ENCODE assay signal across 19 cellular contexts in the genomic region with DNA sequence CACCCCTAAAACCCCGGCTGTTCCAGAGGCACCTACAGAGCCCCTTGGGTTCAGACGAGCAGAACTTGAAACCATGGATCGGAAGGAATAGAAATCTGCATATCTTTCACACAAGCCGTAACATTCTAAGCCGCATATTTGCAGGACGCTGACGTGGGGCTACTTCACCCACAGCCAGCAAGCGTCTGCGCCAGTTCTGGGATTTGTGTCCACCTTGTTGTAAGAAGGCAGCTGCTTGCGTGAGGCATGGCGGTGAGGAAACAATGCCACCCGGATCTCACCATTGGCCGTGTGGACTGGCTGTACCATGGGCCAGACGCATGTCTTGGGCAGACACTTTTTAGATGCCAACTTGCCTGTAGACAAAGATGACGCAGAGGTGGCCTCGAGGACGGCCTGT. TPM values are rescaled to one million over a fixed set of nuclear protein-coding genes. Genes with fewer than 3 reads are reported as not detected.
DNase-seq lines count a peak whose midpoint lies in the region; ATAC-seq and TF ChIP-seq lines count a peak whose summit lies in the region.
"Had no signal": no experiment of that assay in that cellular context is flagged by ENCODE, and none has a peak within 500 bp of the region (broad histone marks: within the 10 kb centered on the region; RNA-seq: fewer than 3 reads in every experiment).

No MANE protein-coding gene starts in this region.

- H3K9me3 Mint-ChIP-seq in activated CD4-positive, alpha-beta memory T cell treated with anti-CD3 and anti-CD28 coated beads, Interleukin-2, amount 10 ng/mL, durations not matched to agents 7 days and 5 days, result no peaks in the 10 kb centered on the region
- H3K9me3 Mint-ChIP-seq in endothelial cell (ENCODE audit: unreplicated experiment), result no peaks in the 10 kb centered on the region
- no peaks in the 10 kb centered on the region for H3K9me3 Mint-ChIP-seq in stimulated activated effector memory CD8-positive, alpha-beta T cell treated with anti-CD3 and anti-CD28 coated beads, Interleukin-12 subunit alpha, Interleukin-12 subunit beta, amount 100 ng/mL, for 72 hours

- peaks cover 4% of the 10 kb centered on the region for H3K27me3 Mint-ChIP-seq in activated CD4-positive, alpha-beta memory T cell treated with anti-CD3 and anti-CD28 coated beads, Interleukin-2, amount 10 ng/mL, durations not matched to agents 7 days and 5 days
- peaks cover 6% of the 10 kb centered on the region for H3K27me3 Mint-ChIP-seq in endothelial cell (ENCODE audit: unreplicated experiment)

- no peak overlapping the region for H3K4me3 Mint-ChIP-seq in activated CD4-positive, alpha-beta memory T cell treated with anti-CD3 and anti-CD28 coated beads, Interleukin-2, amount 10 ng/mL, durations not matched to agents 7 days and 5 days
- no peak overlapping the region for H3K4me3 Mint-ChIP-seq in endothelial cell (ENCODE audit: unreplicated experiment)
- no peak overlapping the region for H3K4me3 Mint-ChIP-seq in stimulated activated effector memory CD8-positive, alpha-beta T cell treated with anti-CD3 and anti-CD28 coated beads, Interleukin-12 subunit alpha, Interleukin-12 subunit beta, amount 100 ng/mL, for 72 hours

- H3K27ac ChIP-seq in heart right ventricle (no peak overlapping the region), testis (no peak overlapping the region)
- H3K27ac ChIP-seq: A549, C4-2B had no signal

- POLR2A ChIA-PET in activated CD4-positive, alpha-beta memory T cell treated with anti-CD3 and anti-CD28 coated beads, Interleukin-2, amount 10 ng/mL, durations not matched to agents 7 days and 5 days (lab: Charles Lee), result no interaction called here

- CTCF ChIA-PET in activated CD4-positive, alpha-beta memory T cell treated with anti-CD3 and anti-CD28 coated beads, Interleukin-2, amount 10 ng/mL, durations not matched to agents 7 days and 5 days (lab: Charles Lee), result no interaction called here

- intact Hi-C loops in Right ventricle myocardium inferior (cut with DNase I) (no loop called here), heart right ventricle (cut with DNase I) (no loop called here), testis (cut with DNase I; ENCODE audit: low total_unique reads) (no loop called here)

- DNase-seq in Right ventricle myocardium inferior (ENCODE audit: missing footprints) (peak; percentile 53), heart right ventricle (no peak), mesenteric fat pad (ENCODE audit: low spot score) (peak; percentile 87), testis (peak; percentile 4), NCI-H1105 treated with DMSO at 0.1 percent for 48 hours (lab: John Stamatoyannopoulos, UW) (no peak), endothelial cell (ENCODE audit: low spot score) (no peak)
- DNase-seq in activated CD4-positive, alpha-beta memory T cell treated with anti-CD3 and anti-CD28 coated beads, Interleukin-2, amount 10 ng/mL, durations not matched to agents 7 days and 5 days, result peak; percentile 11
- DNase-seq in stimulated activated effector memory CD8-positive, alpha-beta T cell treated with anti-CD3 and anti-CD28 coated beads, Interleukin-12 subunit alpha, Interleukin-12 subunit beta, amount 100 ng/mL, for 72 hours (ENCODE audit: low spot score in 2 of 2), result no peak
- DNase-seq: GF-D8, GOT3, NCI-H1417 treated with DMSO at 0.1 percent for 48 hours, NCI-H2029, NCI-H2171 treated with DMSO at 0.1 percent for 48 hours, NCI-H774, RPMI8226 had no signal

- H3K27ac Mint-ChIP-seq in activated CD4-positive, alpha-beta memory T cell treated with anti-CD3 and anti-CD28 coated beads, Interleukin-2, amount 10 ng/mL, durations not matched to agents 7 days and 5 days, result no peak overlapping the region
- no peak overlapping the region for H3K27ac Mint-ChIP-seq in endothelial cell (ENCODE audit: unreplicated experiment)
- no peak overlapping the region for H3K27ac Mint-ChIP-seq in stimulated activated effector memory CD8-positive, alpha-beta T cell treated with anti-CD3 and anti-CD28 coated beads, Interleukin-12 subunit alpha, Interleukin-12 subunit beta, amount 100 ng/mL, for 72 hours

- H3K9me3 ChIP-seq in heart right ventricle (no peaks in the 10 kb centered on the region), testis (no peaks in the 10 kb centered on the region)
- H3K9me3 ChIP-seq: A549 had no signal

- H3K36me3 ChIP-seq in heart right ventricle (no peaks in the 10 kb centered on the region), testis (ENCODE audit: low read depth, missing control alignments) (no peaks in the 10 kb centered on the region)

- H3K4me3 ChIP-seq in heart right ventricle (no peak overlapping the region), testis (no peak overlapping the region)
- H3K4me3 ChIP-seq: A549 had no signal

- H3K4me1 ChIP-seq in heart right ventricle (no peaks in the 10 kb centered on the region), testis (no peaks in the 10 kb centered on the region)

- no peak for TF ChIP-seq POLR2A in testis (IDR thresholded peaks at IDR 0.05)

- TF ChIP-seq CTCF in heart right ventricle (IDR thresholded peaks at IDR 0.05) (no peak), testis (IDR thresholded peaks at IDR 0.05) (no peak), endothelial cell (IDR thresholded peaks at IDR 0.05; ENCODE audit: unreplicated experiment) (no peak)

- ATAC-seq in Right ventricle myocardium inferior (no peak), heart right ventricle (no peak)
- no peak for ATAC-seq in stimulated activated effector memory CD8-positive, alpha-beta T cell treated with anti-CD3 and anti-CD28 coated beads, Interleukin-12 subunit alpha, Interleukin-12 subunit beta, amount 100 ng/mL, for 72 hours
- ATAC-seq: A549 had no signal

- H3K27me3 ChIP-seq in heart right ventricle (no peaks in the 10 kb centered on the region), testis (no peaks in the 10 kb centered on the region)

- 94 to 95% methylated on average over 17 of the region's 17 CpGs for WGBS in heart right ventricle, 2 donors
- 92 to 93% methylated on average over 17 of the region's 17 CpGs for WGBS in testis, 2 donors

- no peaks in the 10 kb centered on the region for H3K36me3 Mint-ChIP-seq in activated CD4-positive, alpha-beta memory T cell treated with anti-CD3 and anti-CD28 coated beads, Interleukin-2, amount 10 ng/mL, durations not matched to agents 7 days and 5 days (ENCODE audit: low read depth)
- no peaks in the 10 kb centered on the region for H3K36me3 Mint-ChIP-seq in endothelial cell (ENCODE audit: low read depth, unreplicated experiment)
- H3K36me3 Mint-ChIP-seq in stimulated activated effector memory CD8-positive, alpha-beta T cell treated with anti-CD3 and anti-CD28 coated beads, Interleukin-12 subunit alpha, Interleukin-12 subunit beta, amount 100 ng/mL, for 72 hours, result no peaks in the 10 kb centered on the region

- no peaks in the 10 kb centered on the region for H3K4me1 Mint-ChIP-seq in activated CD4-positive, alpha-beta memory T cell treated with anti-CD3 and anti-CD28 coated beads, Interleukin-2, amount 10 ng/mL, durations not matched to agents 7 days and 5 days
- peaks cover 11% of the 10 kb centered on the region for H3K4me1 Mint-ChIP-seq in endothelial cell (ENCODE audit: unreplicated experiment)
- H3K4me1 Mint-ChIP-seq in stimulated activated effector memory CD8-positive, alpha-beta T cell treated with anti-CD3 and anti-CD28 coated beads, Interleukin-12 subunit alpha, Interleukin-12 subunit beta, amount 100 ng/mL, for 72 hours, result peaks cover 6% of the 10 kb centered on the region

RNA-seq across cellular contexts. Expression of gene TNFRSF13B, which starts 34.5 kb away (rescaled TPM):
- not detected for total RNA-seq in Right ventricle myocardium inferior
- not detected for total RNA-seq in heart right ventricle
- not detected for polyA plus RNA-seq in heart right ventricle
- not detected for total RNA-seq in activated CD4-positive, alpha-beta memory T cell treated with anti-CD3 and anti-CD28 coated beads, Interleukin-2, amount 10 ng/mL, durations not matched to agents 7 days and 5 days
- not detected for total RNA-seq in mesenteric fat pad
- total RNA-seq in testis, result not detected
- polyA plus RNA-seq in testis (ENCODE audit: insufficient read depth, low read depth, low replicate concordance), result 0.59 TPM
- total RNA-seq in endothelial cell (ENCODE audit: unreplicated experiment), result not detected
- total RNA-seq: LHCN-M2, NCI-H460 had no signal
- polyA plus RNA-seq: A549 had no signal

Comparison
In these comparisons a context has a peak if more than half of its experiments do, and no peak if none do; other contexts are left out.
1. DNase-seq: peak in Right ventricle myocardium inferior (single experiment), activated CD4-positive, alpha-beta memory T cell treated with anti-CD3 and anti-CD28 coated beads, Interleukin-2, amount 10 ng/mL, durations not matched to agents 7 days and 5 days (single experiment), mesenteric fat pad (single experiment) and testis (single experiment); none in heart right ventricle (0 of 2), NCI-H1105 treated with DMSO at 0.1 percent for 48 hours (single experiment), endothelial cell (single experiment) and stimulated activated effector memory CD8-positive, alpha-beta T cell treated with anti-CD3 and anti-CD28 coated beads, Interleukin-12 subunit alpha, Interleukin-12 subunit beta, amount 100 ng/mL, for 72 hours (0 of 2).